1 cellular context compared by ENCODE assay signal in genomic region chr6:27472182-27472616, GRCh38.
TF ChIP-seq lines count a peak whose summit lies in the region.

No MANE protein-coding gene starts in this region.

TF ChIP-seq in K562, 482 proteins besides CTCF, POLR2A, EP300 and RAD21 (continued from another document and continues in another):
- TF ChIP-seq HMBOX1 (IDR thresholded peaks at IDR 0.05), result no peak
- peak in 1 of 2 experiments; percentile 79; a peak in 1 of 4 replicates for TF ChIP-seq HDAC1 (IDR thresholded peaks at IDR 0.05)
- no peak for TF ChIP-seq DDX20 (tag; IDR thresholded peaks at IDR 0.05; ENCODE audit: low read depth)
- no peak for TF ChIP-seq KLF16 (IDR thresholded peaks at IDR 0.05)
- no peak for TF ChIP-seq MXI1 (IDR thresholded peaks at IDR 0.05; ENCODE audit: low read depth, low read length)
- TF ChIP-seq ZNF668 (CRISPR knock-in tag; IDR thresholded peaks at IDR 0.05), result no peak
- no peak; the same call in none of the 2 replicates for TF ChIP-seq MTA1 (IDR thresholded peaks at IDR 0.05; ENCODE audit: borderline replicate concordance)
- no peak for TF ChIP-seq IRF2 (CRISPR knock-in tag; IDR thresholded peaks at IDR 0.05)
- TF ChIP-seq PHB2 (IDR thresholded peaks at IDR 0.05; ENCODE audit: low read depth), result peak; percentile 6; the same call in 1 of the 2 replicates
- TF ChIP-seq ZNF644 (tag; IDR thresholded peaks at IDR 0.05; ENCODE audit: low read depth), result 0 out of 2 replicates have a peak, but pooled peaks have one; percentile 15
- no peak for TF ChIP-seq BRD9 (IDR thresholded peaks at IDR 0.05; ENCODE audit: low read depth, partially characterized antibody)
- no peak for TF ChIP-seq FOXJ2 (tag; IDR thresholded peaks at IDR 0.05)
- TF ChIP-seq GTF2A2 (tag; IDR thresholded peaks at IDR 0.05), result no peak
- no peak for TF ChIP-seq IRF1 (CRISPR knock-in tag; IDR thresholded peaks at IDR 0.05; ENCODE audit: borderline replicate concordance)
- TF ChIP-seq FOXM1 (IDR thresholded peaks at IDR 0.05; ENCODE audit: low read depth), result no peak
- TF ChIP-seq FOXM1 (CRISPR knock-in tag; IDR thresholded peaks at IDR 0.05; ENCODE audit: low read depth), result no peak
- TF ChIP-seq HMGN3 (IDR thresholded peaks at IDR 0.05; ENCODE audit: borderline replicate concordance, extremely low read depth, insufficient read length, low read depth, low read length), result no peak
- no peak for TF ChIP-seq ZNF217 (CRISPR knock-in tag; IDR thresholded peaks at IDR 0.05)
- no peak for TF ChIP-seq RBFOX2 (IDR thresholded peaks at IDR 0.05; ENCODE audit: low read depth, low read length)
- no peak for TF ChIP-seq HOXB6 (CRISPR knock-in tag; IDR thresholded peaks at IDR 0.05; ENCODE audit: borderline replicate concordance)
- peak in 1 of 2 experiments; percentile 63; a peak in 1 of 4 replicates for TF ChIP-seq ZNF318 (IDR thresholded peaks at IDR 0.05; ENCODE audit: borderline replicate concordance in 1 of 2, low read depth in 1 of 2)
- TF ChIP-seq MAFF (IDR thresholded peaks at IDR 0.05; ENCODE audit: low read length), result no peak
- TF ChIP-seq ZNF57 (CRISPR knock-in tag; IDR thresholded peaks at IDR 0.05), result no peak
- TF ChIP-seq FUS (optimal IDR thresholded peaks at IDR 0.05; ENCODE audit: low read depth, low read length), result no peak
- no peak for TF ChIP-seq PURB (CRISPR knock-in tag; IDR thresholded peaks at IDR 0.05; ENCODE audit: low read depth)
- no peak for TF ChIP-seq ILF3 (IDR thresholded peaks at IDR 0.05; ENCODE audit: borderline replicate concordance)
- no peak for TF ChIP-seq ARID1B (IDR thresholded peaks at IDR 0.05)
- no peak for TF ChIP-seq ZNF311 (CRISPR knock-in tag; IDR thresholded peaks at IDR 0.05)
- no peak; the same call in 1 of the 2 replicates for TF ChIP-seq SMARCA5 (IDR thresholded peaks at IDR 0.05)
- TF ChIP-seq BMI1 (IDR thresholded peaks at IDR 0.05; ENCODE audit: low read length), result no peak
- no peak for TF ChIP-seq E2F6 (IDR thresholded peaks at IDR 0.05; ENCODE audit: borderline replicate concordance in 1 of 2, extremely low read depth in 1 of 2, insufficient read depth in 1 of 2, insufficient read length in 1 of 2, low read depth in 1 of 2, low read length in 1 of 2, poor library complexity in 1 of 2, severe bottlenecking in 1 of 2)
- peak; percentile 51; the same call in 1 of the 2 replicates for TF ChIP-seq ZNF263 (CRISPR knock-in tag; IDR thresholded peaks at IDR 0.05; ENCODE audit: borderline replicate concordance)
- no peak for TF ChIP-seq E2F1 (CRISPR knock-in tag; IDR thresholded peaks at IDR 0.05)
- no peak for TF ChIP-seq ZNF79 (CRISPR knock-in tag; IDR thresholded peaks at IDR 0.05; ENCODE audit: low read depth)
- no peak for TF ChIP-seq THRA (IDR thresholded peaks at IDR 0.05)
- TF ChIP-seq ZNF12 (CRISPR knock-in tag; IDR thresholded peaks at IDR 0.05), result 0 out of 2 replicates have a peak, but pooled peaks have one; percentile 21
- TF ChIP-seq NBN (IDR thresholded peaks at IDR 0.05; ENCODE audit: low read depth), result peak; percentile 59
- no peak for TF ChIP-seq HNRNPLL (IDR thresholded peaks at IDR 0.05; ENCODE audit: low read depth, low read length, poor library complexity, severe bottlenecking)
- TF ChIP-seq ZC3H11A (IDR thresholded peaks at IDR 0.05; ENCODE audit: low read depth, low read length), result no peak
- no peak for TF ChIP-seq NCOA2 (IDR thresholded peaks at IDR 0.05; ENCODE audit: partially characterized antibody in 2 of 2)
- TF ChIP-seq ZNF23 (CRISPR knock-in tag; IDR thresholded peaks at IDR 0.05), result no peak
- TF ChIP-seq MTA3 (IDR thresholded peaks at IDR 0.05; ENCODE audit: borderline replicate concordance), result peak; percentile 96
- peak; percentile 82 for TF ChIP-seq ZBTB12 (CRISPR knock-in tag; IDR thresholded peaks at IDR 0.05)
- peak; percentile 94 for TF ChIP-seq TARDBP (IDR thresholded peaks at IDR 0.05)
- no peak for TF ChIP-seq ZNF408 (CRISPR knock-in tag; IDR thresholded peaks at IDR 0.05; ENCODE audit: low read depth)
- TF ChIP-seq GABPB1 (CRISPR knock-in tag; IDR thresholded peaks at IDR 0.05), result no peak
- no peak; the same call in 1 of the 2 replicates for TF ChIP-seq THRAP3 (IDR thresholded peaks at IDR 0.05; ENCODE audit: borderline replicate concordance)
- TF ChIP-seq NR3C1 (CRISPR knock-in tag; IDR thresholded peaks at IDR 0.05), result no peak
- TF ChIP-seq ZNF436 (CRISPR knock-in tag; IDR thresholded peaks at IDR 0.05), result no peak
- no peak for TF ChIP-seq ZNF398 (CRISPR knock-in tag; IDR thresholded peaks at IDR 0.05)
- TF ChIP-seq ZNF780A (CRISPR knock-in tag; IDR thresholded peaks at IDR 0.05), result no peak
- no peak for TF ChIP-seq ZSCAN32 (CRISPR knock-in tag; IDR thresholded peaks at IDR 0.05)
- no peak; the same call in 1 of the 2 replicates for TF ChIP-seq E2F4 (CRISPR knock-in tag; IDR thresholded peaks at IDR 0.05; ENCODE audit: low read depth)
